ENCODE assay signal across 8 cellular contexts in the genomic region with DNA sequence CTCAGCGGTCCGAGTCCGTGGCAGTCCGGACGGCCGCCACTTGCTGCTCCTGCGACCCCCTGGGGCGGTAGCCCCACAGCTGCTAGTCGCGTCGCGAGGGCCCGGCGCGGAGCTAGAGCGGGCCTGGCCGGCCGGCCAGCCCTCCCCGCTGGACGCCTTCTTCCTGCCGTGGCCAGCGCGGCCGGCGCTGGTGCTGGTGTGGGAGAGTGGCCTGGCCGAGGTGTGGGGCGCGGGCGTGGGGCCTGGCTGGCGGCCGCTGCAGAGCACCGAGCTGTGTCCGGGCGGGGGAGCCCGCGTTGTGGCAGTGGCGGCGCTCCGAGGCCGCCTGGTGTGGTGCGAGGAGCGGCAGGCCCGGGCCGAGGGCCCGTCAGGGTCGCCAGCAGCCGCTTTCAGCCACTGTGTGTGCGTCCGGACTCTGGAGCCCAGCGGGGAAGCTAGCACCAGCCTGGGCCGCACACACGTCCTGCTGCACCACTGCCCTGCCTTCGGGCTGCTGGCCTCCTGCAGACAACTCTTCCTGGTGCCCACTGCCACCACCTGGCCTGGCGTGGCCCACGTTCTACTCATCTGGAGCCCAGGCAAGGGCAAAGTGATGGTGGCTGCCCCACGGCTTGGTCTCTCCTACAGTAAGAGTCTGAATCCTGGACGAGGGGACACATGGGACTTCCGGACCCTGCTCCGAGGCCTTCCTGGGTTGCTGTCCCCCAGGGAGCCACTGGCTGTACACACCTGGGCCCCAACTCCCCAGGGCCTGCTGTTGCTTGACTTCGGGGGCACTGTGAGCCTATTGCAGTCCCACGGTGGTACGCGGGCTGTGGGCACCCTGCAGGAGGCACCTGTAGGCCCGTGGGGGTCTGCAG. TPM values are rescaled to one million over a fixed set of nuclear protein-coding genes. Genes with fewer than 3 reads are reported as not detected.
DNase-seq lines count a peak whose midpoint lies in the region; ATAC-seq, FAIRE-seq and TF ChIP-seq lines count a peak whose summit lies in the region.

No MANE protein-coding gene starts in this region.

- peak overlapping the region; percentile 88 for H2AFZ ChIP-seq in mammary epithelial cell (ENCODE audit: low read depth, low read length)

- H3K4me2 ChIP-seq in mammary epithelial cell (ENCODE audit: insufficient read depth, low read depth, low read length): peak overlapping the region; percentile 84

- POLR2A ChIA-PET in RWPE1 (lab: Yijun Ruan, JAX; ENCODE audit: low non-redundant PET): interaction anchor here (0.8 to 1.0 kb wide), 2 partner anchors 10 to 53 kb away, joined by 4 read pairs; no protein-coding TSS in a partner anchor

- H3K4me1 ChIP-seq in mammary epithelial cell (ENCODE audit: insufficient read depth, low read length): peaks cover 19% of the 10 kb centered on the region
- peaks cover 6 to 21% of the 10 kb centered on the region in 2 donors for H3K4me1 ChIP-seq in kidney (ENCODE audit: control insufficient read depth in 1 of 2, insufficient read depth in 1 of 2, low read depth in 1 of 2, low read length in 2 of 2)

- TF ChIP-seq CTCF in RWPE1 (conservative IDR thresholded peaks at IDR 0.05; ENCODE audit: low read depth) (no peak), mammary epithelial cell (conservative IDR thresholded peaks at IDR 0.05 in 1 of 2, IDR thresholded peaks at IDR 0.05 in 1 of 2; ENCODE audit: extremely low read depth in 1 of 2, insufficient read depth in 1 of 2, low read depth in 1 of 2, low read length in 2 of 2) (peak in 1 of 2 donors; percentile 6), kidney (IDR thresholded peaks at IDR 0.05; ENCODE audit: borderline replicate concordance, extremely low read depth, insufficient read depth) (no peak), GM20000 (IDR thresholded peaks at IDR 0.05; ENCODE audit: extremely low read depth, missing control alignments) (no peak)

- H3K9ac ChIP-seq in mammary epithelial cell (ENCODE audit: insufficient read depth, low read length) (peak overlapping the region; percentile 76), kidney (ENCODE audit: low read length in 2 of 2) (peak overlapping the region; percentile 67 to 76)

- H3K4me1 Mint-ChIP-seq in stimulated activated naive B cell treated with anti-CD40 and anti-IgM and Interleukin-4, amounts not matched to agents 10 μg/mL and 1 μg/mL and 100 μg/mL, for 72 hours: peaks cover 20 to 48% of the 10 kb centered on the region in 2 donors

- H3K27ac Mint-ChIP-seq in stimulated activated naive B cell treated with anti-CD40 and anti-IgM and Interleukin-4, amounts not matched to agents 10 μg/mL and 1 μg/mL and 100 μg/mL, for 72 hours: peak overlapping the region; percentile 96

- no peaks in the 10 kb centered on the region for H4K20me1 ChIP-seq in mammary epithelial cell (ENCODE audit: insufficient read depth, low read length)

- BruUV-seq in mammary epithelial cell (replicated peaks; lab: Mats Ljungman, UMichigan): no TSS peak

- DNase-seq in ACHN (peak; percentile 31), RWPE1 (ENCODE audit: low spot score) (no peak), mammary epithelial cell (peak; percentile 18), kidney (peak; percentile 79), GM20000 (ENCODE audit: low spot score) (no peak)
- DNase-seq in stimulated activated naive B cell treated with anti-CD40 and anti-IgM and Interleukin-4, amounts not matched to agents 10 μg/mL and 1 μg/mL and 100 μg/mL, for 72 hours: no peak

- dilution Hi-C loops in mammary epithelial cell (cut with HindIII; ENCODE audit: low sequenced_read_pairs): no loop called here

- CTCF ChIA-PET in RWPE1 (lab: Yijun Ruan, JAX) (interaction anchor here (0.7 to 2.1 kb wide), 3 partner anchors 47 to 225 kb away, joined by 4 to 8 read pairs (median 5); no protein-coding TSS in a partner anchor), mammary epithelial cell (lab: Charles Lee; ENCODE audit: low non-redundant PET) (interaction anchor here (0.6 kb wide), 1 partner anchor 10 kb away, joined by 3 read pairs; a partner anchor contains a TSS)

- in situ Hi-C loops in ACHN (cut with HindIII; ENCODE audit: low pct_ligation_motif_present, low pct_unique_long_range_greater_than_20kb, low sequenced_read_pairs): no loop called here
- in situ Hi-C loops in mammary epithelial cell (cut with MboI; ENCODE audit: low sequenced_read_pairs in 2 of 2): no loop called here

- no peaks in the 10 kb centered on the region for H3K27me3 Mint-ChIP-seq in stimulated activated naive B cell treated with anti-CD40 and anti-IgM and Interleukin-4, amounts not matched to agents 10 μg/mL and 1 μg/mL and 100 μg/mL, for 72 hours

- no peak for FAIRE-seq in kidney (lab: Jason Lieb, UNC)

- H3K27ac ChIP-seq in RWPE1 (peak overlapping the region; percentile 86), mammary epithelial cell (ENCODE audit: insufficient read depth, low read depth, low read length) (peak overlapping the region; percentile 47), kidney (ENCODE audit: low read depth in 2 of 2, low read length in 2 of 2) (peak overlapping the region; percentile 78 to 86)

- peak; percentile 36 for ATAC-seq in GM18502 (IDR thresholded peaks at IDR 0.05; ENCODE audit: poor library complexity, unreplicated experiment)
- ATAC-seq in HG02938 (IDR thresholded peaks at IDR 0.05; ENCODE audit: unreplicated experiment): peak; percentile 27
- ATAC-seq in stimulated activated naive B cell treated with anti-CD40 and anti-IgM and Interleukin-4, amounts not matched to agents 10 μg/mL and 1 μg/mL and 100 μg/mL, for 72 hours (replicated peaks): peak; percentile 37 to 39

- no peaks in the 10 kb centered on the region for H3K36me3 ChIP-seq in mammary epithelial cell (ENCODE audit: insufficient read depth, low read length)
- peaks cover 0 to 4% of the 10 kb centered on the region in 2 donors for H3K36me3 ChIP-seq in kidney (ENCODE audit: control insufficient read depth in 1 of 2, insufficient read depth in 2 of 2, low read length in 2 of 2)

- H3K36me3 Mint-ChIP-seq in stimulated activated naive B cell treated with anti-CD40 and anti-IgM and Interleukin-4, amounts not matched to agents 10 μg/mL and 1 μg/mL and 100 μg/mL, for 72 hours: peaks cover 20% of the 10 kb centered on the region in 2 donors

- intact Hi-C loops in mammary epithelial cell (cut with micrococcal nuclease): loop anchor here (1.0 to 5.0 kb wide), 2 partner anchors 9 to 47 kb away; a partner anchor contains a TSS
- intact Hi-C loops in kidney (cut with DNase I): no loop called here

- no peaks in the 10 kb centered on the region for H3K9me3 Mint-ChIP-seq in stimulated activated naive B cell treated with anti-CD40 and anti-IgM and Interleukin-4, amounts not matched to agents 10 μg/mL and 1 μg/mL and 100 μg/mL, for 72 hours

- WGBS in mammary epithelial cell (ENCODE audit: low coverage, missing lambda C conversion rate): 5% methylated on average over 35 of the region's 64 CpGs

- peak overlapping the region; percentile 97 for H3K4me3 Mint-ChIP-seq in stimulated activated naive B cell treated with anti-CD40 and anti-IgM and Interleukin-4, amounts not matched to agents 10 μg/mL and 1 μg/mL and 100 μg/mL, for 72 hours

- H3K79me2 ChIP-seq in mammary epithelial cell (ENCODE audit: insufficient read depth, low read length): peaks cover 45% of the 10 kb centered on the region

- H3K4me3 ChIP-seq in mammary epithelial cell (replicated peaks in 1 of 3; ENCODE audit: insufficient read depth in 1 of 3, low read depth in 2 of 3, low read length in 3 of 3) (peak overlapping the region; percentile 55 to 83 (median 83)), kidney (ENCODE audit: low read length in 2 of 2) (peak overlapping the region; percentile 75 to 82)

- no peaks in the 10 kb centered on the region for H3K9me3 ChIP-seq in mammary epithelial cell (replicated peaks; ENCODE audit: insufficient read depth, low read length)
- no peaks in the 10 kb centered on the region for H3K9me3 ChIP-seq in kidney (ENCODE audit: control insufficient read depth in 1 of 2, low read length in 2 of 2)

- no peaks in the 10 kb centered on the region for H3K27me3 ChIP-seq in mammary epithelial cell (ENCODE audit: insufficient read depth, low read length)

RNA-seq across cellular contexts. Expression of a gene that starts 0.6 kb away (rescaled TPM):
- total RNA-seq in mammary epithelial cell (10 to 100 TPM; 26.8 to 39.3 TPM), kidney (20.0 TPM)
- polyA plus RNA-seq in mammary epithelial cell (23.3 TPM), kidney (ENCODE audit: insufficient read depth, low read depth, low replicate concordance) (11.9 TPM)
- polyA minus RNA-seq in mammary epithelial cell: 41.6 TPM

RNA-seq across cellular contexts. Expression of a gene that starts 9.8 kb away (rescaled TPM):
- total RNA-seq in mammary epithelial cell (10 to 100 TPM; 13.8 to 23.2 TPM), kidney (26.1 TPM)
- polyA plus RNA-seq in mammary epithelial cell (15.0 TPM), kidney (ENCODE audit: insufficient read depth, low read depth, low replicate concordance) (14.0 TPM)
- 19.8 TPM for polyA minus RNA-seq in mammary epithelial cell

RNA-seq across cellular contexts. Expression of a gene that starts 54.4 kb away (rescaled TPM):
- total RNA-seq in mammary epithelial cell (10 to 100 TPM; 54.3 to 77.1 TPM), kidney (56.1 TPM)
- polyA plus RNA-seq in mammary epithelial cell (83.6 TPM), kidney (ENCODE audit: insufficient read depth, low read depth, low replicate concordance) (27.9 TPM)
- polyA minus RNA-seq in mammary epithelial cell: 192 TPM

Comparison
In these comparisons a context has a peak if more than half of its experiments do, and no peak if none do; other contexts are left out.
1. DNase-seq: peak in ACHN (single experiment), mammary epithelial cell (single experiment) and kidney (single experiment); none in RWPE1 (single experiment), stimulated activated naive B cell treated with anti-CD40 and anti-IgM and Interleukin-4, amounts not matched to agents 10 μg/mL and 1 μg/mL and 100 μg/mL, for 72 hours (single experiment) and GM20000 (single experiment).
2. Peak in every context shown above with its lines, with median percentiles within 50 percentile points of each other: ATAC-seq and H3K27ac ChIP-seq.